Comparison of ENCODE assay signal across 8 cellular contexts in genomic region chr19:37594064-37594981, GRCh38. TPM values are rescaled to one million over a fixed set of nuclear protein-coding genes. Genes with fewer than 3 reads are reported as not detected.
DNase-seq lines count a peak whose midpoint lies in the region; ATAC-seq and TF ChIP-seq lines count a peak whose summit lies in the region.

ZNF540 (plus strand) TSS chr19:37594876; CDS start chr19:37598448, 3,572 bp downstream.
ZNF571 (minus strand) TSS chr19:37594792; CDS start chr19:37586676, 8,116 bp downstream.

- H3K4me2 ChIP-seq in BLaER1 treated with 17β-estradiol and CSF1 and Interleukin-3, amounts not matched to agents 10 nM and 100 nM = peak within 1 kb of the TSS; percentile 76 to 94 (median 88)

- peaks cover 10 to 17% (median 15%) of the 10 kb centered on the region in 10 experiments; a peak in 19 of 20 replicates for H3K4me1 ChIP-seq in BLaER1 treated with 17β-estradiol and CSF1 and Interleukin-3, amounts not matched to agents 10 nM and 100 nM
- peaks cover 14% of the 10 kb centered on the region for H3K4me1 ChIP-seq in lower lobe of right lung

- H3K9me3 ChIP-seq in BLaER1 treated with 17β-estradiol and CSF1 and Interleukin-3, amounts not matched to agents 10 nM and 100 nM (replicated peaks in 1 of 11) = peaks cover 0 to 31% (median 21%) of the 10 kb centered on the region in 11 experiments; a peak in 19 of 22 replicates
- peaks cover 23% of the 10 kb centered on the region for H3K9me3 ChIP-seq in lower lobe of right lung

- intact Hi-C loops in lower lobe of right lung (cut with DNase I) = no loop called here

- H3K9ac ChIP-seq in BLaER1 treated with 17β-estradiol and CSF1 and Interleukin-3, amounts not matched to agents 10 nM and 100 nM = peak within 1 kb of the TSS; percentile 65 to 84 (median 77)

- DNase-seq in NCI-H774 (lab: John Stamatoyannopoulos, UW) (peak; percentile 94), lower lobe of right lung (peak; percentile 98)
- peak; percentile 94 for DNase-seq in activated CD8-positive, alpha-beta memory T cell treated with anti-CD3 and anti-CD28 coated beads for 24 hours
- peak; percentile 89 for DNase-seq in effector CD4-positive, alpha-beta T cell
- DNase-seq in stimulated activated CD4-positive, alpha-beta T cell treated with anti-CD3 and anti-CD28 coated beads, TNF-alpha, amount 100 ng/mL, for 1 hour (ENCODE audit: low read depth in 3 of 3, low spot score in 1 of 3) = peak; percentile 74 to 84 (median 75)

- TF ChIP-seq CTCF in lower lobe of right lung (IDR thresholded peaks at IDR 0.05) = no peak

- H3K4me3 ChIP-seq in BLaER1 treated with 17β-estradiol and CSF1 and Interleukin-3, amounts not matched to agents 10 nM and 100 nM = peak within 1 kb of the TSS; percentile 66 to 87 (median 80)
- peak within 1 kb of the TSS; percentile 76 for H3K4me3 ChIP-seq in lower lobe of right lung

- H3K27me3 ChIP-seq in BLaER1 treated with 17β-estradiol and CSF1 and Interleukin-3, amounts not matched to agents 10 nM and 100 nM = no peaks in the 10 kb centered on the region
- no peaks in the 10 kb centered on the region for H3K27me3 ChIP-seq in lower lobe of right lung (ENCODE audit: low read depth)

- no peaks in the 10 kb centered on the region for H4K20me1 ChIP-seq in BLaER1 treated with 17β-estradiol and CSF1 and Interleukin-3, amounts not matched to agents 10 nM and 100 nM

- H3K27ac ChIP-seq in BLaER1 treated with 17β-estradiol and CSF1 and Interleukin-3, amounts not matched to agents 10 nM and 100 nM = peak within 1 kb of the TSS; percentile 51 to 73 (median 61); a peak in 20 of 22 replicates
- peak within 1 kb of the TSS; percentile 88 for H3K27ac ChIP-seq in lower lobe of right lung

- peaks cover 11 to 31% (median 17%) of the 10 kb centered on the region in 11 experiments; a peak in 19 of 22 replicates for H3K36me3 ChIP-seq in BLaER1 treated with 17β-estradiol and CSF1 and Interleukin-3, amounts not matched to agents 10 nM and 100 nM
- peaks cover 9% of the 10 kb centered on the region for H3K36me3 ChIP-seq in lower lobe of right lung

- peak; percentile 93 for ATAC-seq in GM19351 (IDR thresholded peaks at IDR 0.05; ENCODE audit: unreplicated experiment)
- ATAC-seq in HG03521 (IDR thresholded peaks at IDR 0.05; ENCODE audit: unreplicated experiment) = peak; percentile 93
- peak; percentile 99 to 100 for ATAC-seq in lower lobe of right lung

RNA-seq across cellular contexts. Expression of gene ZNF540, which starts in this region (rescaled TPM):
- 4.6 TPM for total RNA-seq in lower lobe of right lung

RNA-seq across cellular contexts. Expression of gene ZNF571, which starts in this region (rescaled TPM):
- 4.8 TPM for total RNA-seq in lower lobe of right lung

Comparison
In these comparisons a context has a peak if more than half of its experiments do, and no peak if none do; other contexts are left out.
1. Peak in every context shown above with its lines: DNase-seq, ATAC-seq, H3K4me3 ChIP-seq and H3K27ac ChIP-seq.